1 cellular context compared by ENCODE assay signal in genomic region chr4:675980-676870, GRCh38.
TF ChIP-seq lines count a peak whose summit lies in the region.

No MANE protein-coding gene starts in this region.

TF ChIP-seq in H1, 55 proteins besides CTCF, POLR2A, EP300 and RAD21:
- TF ChIP-seq CBX5 (IDR thresholded peaks at IDR 0.05; ENCODE audit: low read depth, low read length), result no peak
- no peak for TF ChIP-seq NANOG (IDR thresholded peaks at IDR 0.05; ENCODE audit: insufficient read depth, low read depth, low read length, poor library complexity, severe bottlenecking)
- no peak for TF ChIP-seq SIX5 (IDR thresholded peaks at IDR 0.05; ENCODE audit: low read depth, low read length)
- TF ChIP-seq SP2 (IDR thresholded peaks at IDR 0.05; ENCODE audit: low read length), result no peak
- TF ChIP-seq, protein P1, sequence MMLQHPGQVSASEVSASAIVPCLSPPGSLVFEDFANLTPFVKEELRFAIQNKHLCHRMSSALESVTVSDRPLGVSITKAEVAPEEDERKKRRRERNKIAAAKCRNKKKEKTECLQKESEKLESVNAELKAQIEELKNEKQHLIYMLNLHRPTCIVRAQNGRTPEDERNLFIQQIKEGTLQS (IDR thresholded peaks at IDR 0.05; ENCODE audit: insufficient read depth, low read depth, low read length), result no peak
- TF ChIP-seq ASH2L (IDR thresholded peaks at IDR 0.05; ENCODE audit: low read length), result no peak
- no peak for TF ChIP-seq EGR1 (IDR thresholded peaks at IDR 0.05; ENCODE audit: borderline replicate concordance, low read depth, low read length)
- TF ChIP-seq KDM4A (IDR thresholded peaks at IDR 0.05; ENCODE audit: low read depth, low read length, severe bottlenecking), result no peak
- no peak for TF ChIP-seq YY1 (IDR thresholded peaks at IDR 0.05; ENCODE audit: low read depth, low read length)
- no peak for TF ChIP-seq NRF1 (IDR thresholded peaks at IDR 0.05; ENCODE audit: low read depth, low read length)
- no peak for TF ChIP-seq HDAC6 (IDR thresholded peaks at IDR 0.05; ENCODE audit: low read depth, low read length)
- TF ChIP-seq CTBP2 (IDR thresholded peaks at IDR 0.05; ENCODE audit: borderline replicate concordance, insufficient read depth, insufficient read length, low read length), result no peak
- TF ChIP-seq JUND (IDR thresholded peaks at IDR 0.05; ENCODE audit: low read length), result no peak
- TF ChIP-seq TAF7 (optimal IDR thresholded peaks at IDR 0.05; ENCODE audit: borderline replicate concordance, low read depth, low read length), result no peak
- no peak for TF ChIP-seq CBX8 (IDR thresholded peaks at IDR 0.05; ENCODE audit: borderline replicate concordance, low read depth, low read length)
- no peak for TF ChIP-seq TEAD4 (IDR thresholded peaks at IDR 0.05; ENCODE audit: low read depth, low read length)
- TF ChIP-seq RBBP5 (IDR thresholded peaks at IDR 0.05; ENCODE audit: borderline replicate concordance, low read depth, low read length), result no peak
TF ChIP-seq in H1: peak in this region for 0.
